8 cellular contexts compared by ENCODE assay signal in the genomic region with DNA sequence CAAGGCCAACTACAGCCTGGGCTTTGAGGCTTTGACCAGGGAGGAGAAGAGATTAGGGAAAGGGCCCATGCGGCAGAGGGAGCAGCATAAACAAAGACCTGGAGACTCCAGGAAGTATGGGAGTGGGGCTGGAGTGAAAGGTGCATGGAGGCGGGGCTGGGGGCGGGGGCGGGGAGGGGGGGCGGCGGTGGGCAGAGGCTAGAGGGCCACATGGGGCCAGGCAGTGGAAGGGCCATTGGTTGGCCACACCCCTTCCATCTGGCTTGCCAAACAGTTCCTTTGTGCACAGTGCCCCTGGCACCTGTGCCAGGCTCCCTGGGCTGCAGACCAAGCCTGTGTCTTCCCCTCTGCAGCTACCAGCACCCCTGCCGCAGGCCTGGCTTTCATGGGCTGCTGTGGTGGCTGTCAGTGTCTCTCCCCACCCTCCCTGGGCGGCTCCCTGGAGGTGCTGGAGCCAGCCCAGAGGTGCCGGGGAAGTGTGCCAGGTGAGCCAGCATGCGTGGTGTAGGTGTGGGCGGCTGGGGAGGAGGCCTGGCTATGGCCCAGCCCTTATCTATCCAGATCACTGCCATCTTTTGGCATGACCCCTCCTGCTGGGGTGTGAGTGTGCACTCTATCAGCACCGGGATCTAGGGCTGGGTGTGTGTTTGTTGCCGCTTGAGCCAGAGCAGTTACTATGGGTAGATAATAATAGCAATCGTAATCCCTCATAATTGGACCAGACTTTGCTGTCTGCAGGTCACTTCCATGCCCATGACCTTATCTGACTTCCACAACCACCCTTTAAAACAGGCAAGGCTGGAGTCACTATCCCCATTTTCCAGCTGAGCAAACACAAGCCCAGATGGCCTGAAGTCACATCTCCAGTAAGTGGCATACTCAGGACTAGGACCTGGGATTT. TPM values are rescaled to one million over a fixed set of nuclear protein-coding genes. Genes with fewer than 3 reads are reported as not detected.
A peak's percentile ranks its signal among the peaks of the same experiment; 100 is the strongest.
DNase-seq lines count a peak whose midpoint lies in the region; ATAC-seq, FAIRE-seq and TF ChIP-seq lines count a peak whose summit lies in the region.

No MANE protein-coding gene starts in this region.

- ATAC-seq in GM21619 (IDR thresholded peaks at IDR 0.05; ENCODE audit: unreplicated experiment) = no peak

- H3K9ac ChIP-seq in muscle layer of colon (ENCODE audit: low read length) = no peak overlapping the region

- peaks cover 77% of the 10 kb centered on the region for H3K4me1 ChIP-seq in muscle layer of colon (ENCODE audit: insufficient read depth, low read length)

- H3K27ac ChIP-seq in muscle layer of colon (ENCODE audit: low read depth, low read length) = peak overlapping the region; percentile 55

- DNase-seq in DMS79 treated with DMSO at 0.1 percent for 48 hours (lab: John Stamatoyannopoulos, UW) (peak; percentile 93), NCI-H2227 (lab: John Stamatoyannopoulos, UW; ENCODE audit: unreplicated experiment) (peak; percentile 57), T47D (ENCODE audit: low read depth in 1 of 2, low spot score in 1 of 2) (peak; percentile 29 to 63), GM12892 (ENCODE audit: insufficient read length) (no peak), KBM-7 (no peak)
- no peak for DNase-seq in activated CD4-positive, CD25-positive, alpha-beta regulatory T cell treated with anti-CD3 and anti-CD28 coated beads, Interleukin-2, amount 50 U/mL, for 72 hours

- no peak overlapping the region for H3K4me3 ChIP-seq in muscle layer of colon (ENCODE audit: low read depth in 1 of 2, low read length in 2 of 2)

- in situ Hi-C loops in T47D (cut with HindIII; ENCODE audit: low pct_unique_long_range_greater_than_20kb, low sequenced_read_pairs) = no loop called here
- in situ Hi-C loops in KBM-7 (cut with MboI; ENCODE audit: low pct_unique_long_range_greater_than_20kb, low sequenced_read_pairs) = no loop called here

- peaks cover 35% of the 10 kb centered on the region for H3K36me3 ChIP-seq in muscle layer of colon (ENCODE audit: insufficient read depth, low read length)

- TF ChIP-seq POLR2A in GM12892 (IDR thresholded peaks at IDR 0.05; ENCODE audit: low read depth, low read length) = no peak

- no peaks in the 10 kb centered on the region for H3K27me3 ChIP-seq in muscle layer of colon (ENCODE audit: control insufficient read depth in 1 of 2, insufficient read depth in 2 of 2, low read length in 2 of 2)

- H3K9me3 ChIP-seq in muscle layer of colon (ENCODE audit: low read length) = no peaks in the 10 kb centered on the region

- no peak for FAIRE-seq in GM12892 (lab: Jason Lieb, UNC)

RNA-seq across cellular contexts. Expression of gene DNMT3A, which starts 30.5 kb away (rescaled TPM):
- polyA plus RNA-seq in GM12892 (2012; ENCODE audit: missing spikeins) = 16.1 TPM

Comparison
In these comparisons a context has a peak if more than half of its experiments do, and no peak if none do; other contexts are left out.
1. DNase-seq: peak in DMS79 treated with DMSO at 0.1 percent for 48 hours (single experiment), NCI-H2227 (single experiment) and T47D (2 of 2); none in GM12892 (single experiment), activated CD4-positive, CD25-positive, alpha-beta regulatory T cell treated with anti-CD3 and anti-CD28 coated beads, Interleukin-2, amount 50 U/mL, for 72 hours (single experiment) and KBM-7 (single experiment).